ENCODE assay signal across 9 cellular contexts in the genomic region with DNA sequence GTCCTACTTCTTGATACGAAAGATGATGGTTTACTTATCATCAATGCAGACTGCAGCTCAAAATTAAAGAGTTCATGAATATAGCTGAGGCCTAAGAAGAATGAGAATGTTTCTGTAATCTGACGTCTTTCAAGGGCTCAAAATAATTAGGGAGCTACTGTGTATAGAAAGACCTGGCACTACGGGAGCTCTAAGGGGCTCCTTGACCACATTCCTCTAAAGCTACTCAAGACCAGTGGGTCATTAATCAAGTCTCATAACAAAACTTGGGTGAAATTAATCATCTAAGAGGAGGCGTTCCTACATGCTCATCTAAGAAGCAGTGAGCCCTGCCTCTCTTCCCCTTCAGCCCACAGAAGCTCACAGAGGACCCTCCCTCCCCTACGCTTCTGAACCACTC.
"Had no signal": no experiment of that assay in that cellular context is flagged by ENCODE, and none has a peak within 500 bp of the region (broad histone marks: within the 10 kb centered on the region; RNA-seq: fewer than 3 reads in every experiment).

No MANE protein-coding gene starts in this region.

- DNase-seq: GM23248, GOT3, H7, HFFc6, KG1 had no signal

- H3K27ac ChIP-seq: GM23248 had no signal

- ATAC-seq: HCT116, K562 had no signal

- H3K27ac Mint-ChIP-seq: HFFc6 had no signal

- H3K4me3 ChIP-seq: GM23248, HAP-1, K562 had no signal

- H3K9ac ChIP-seq: GM23248 had no signal

- H3K36me3 ChIP-seq: HAP-1 had no signal

- FAIRE-seq: HTR-8/SVneo, K562 had no signal

- H3K4me1 ChIP-seq: HAP-1 had no signal

- H3K4me3 Mint-ChIP-seq: HFFc6 had no signal

- H3K9me3 ChIP-seq: HAP-1 had no signal

- H2AFZ ChIP-seq: GM23248 had no signal
